In the genomic region with DNA sequence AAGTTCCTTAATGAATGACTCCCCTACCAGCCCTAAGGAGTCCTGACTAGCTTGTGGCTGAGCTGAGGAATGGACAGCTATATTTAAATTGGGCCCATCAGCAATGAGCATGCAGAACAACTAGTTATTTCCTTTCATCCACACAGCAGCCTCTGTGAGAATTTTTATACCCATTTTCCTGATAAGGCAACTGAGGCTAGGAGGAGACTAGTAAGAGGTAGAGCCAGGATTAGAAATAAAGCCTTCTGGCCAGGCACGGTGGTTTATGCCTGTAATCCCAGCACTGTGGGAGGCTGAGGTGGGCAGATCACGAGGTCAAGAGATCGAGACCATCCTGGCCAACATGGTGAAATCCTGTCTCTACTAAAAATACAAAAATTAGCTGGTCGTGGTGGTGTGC, we compare ENCODE assay signal across 2 cellular contexts.
TF ChIP-seq lines count a peak whose summit lies in the region.

No MANE protein-coding gene starts in this region.

TF ChIP-seq in K562, 482 proteins besides CTCF, POLR2A, EP300 and RAD21:
- TF ChIP-seq RBM25 (IDR thresholded peaks at IDR 0.05; ENCODE audit: low read depth, low read length, severe bottlenecking) = peak; percentile 54

TF ChIP-seq in HepG2, 621 proteins besides CTCF, POLR2A, EP300 and RAD21:
- TF ChIP-seq ZNF629 (CRISPR knock-in tag; conservative IDR thresholded peaks at IDR 0.05) = peak; percentile 57
